14 cellular contexts compared by ENCODE assay signal in genomic region chr15:89137926-89138325, GRCh38. TPM values are rescaled to one million over a fixed set of nuclear protein-coding genes. Genes with fewer than 3 reads are reported as not detected.
DNase-seq lines count a peak whose midpoint lies in the region; ATAC-seq, FAIRE-seq and TF ChIP-seq lines count a peak whose summit lies in the region.
"Had no signal": no experiment of that assay in that cellular context is flagged by ENCODE, and none has a peak within 500 bp of the region (broad histone marks: within the 10 kb centered on the region; RNA-seq: fewer than 3 reads in every experiment).

No MANE protein-coding gene starts in this region.

- no peak overlapping the region for H3K56ac ChIP-seq in H1 (replicated peaks; ENCODE audit: insufficient read length, low read depth, low read length)

- H3K4me3 ChIP-seq in adrenal gland (no peak overlapping the region), H1 (ENCODE audit: extremely low read depth in 1 of 4, insufficient read depth in 2 of 4, low read depth in 3 of 4, low read length in 4 of 4) (no peak overlapping the region), neutrophil (ENCODE audit: low read depth in 1 of 2, low read length in 1 of 2) (no peak overlapping the region), tibial artery (no peak overlapping the region)
- H3K4me3 ChIP-seq: SK-N-MC had no signal

- no peaks in the 10 kb centered on the region for H3K9me3 ChIP-seq in adrenal gland (replicated peaks in 1 of 3)
- H3K9me3 ChIP-seq in H1 (ENCODE audit: insufficient read depth in 2 of 2, low read depth in 1 of 2, low read length in 1 of 2) = no peaks in the 10 kb centered on the region
- no peaks in the 10 kb centered on the region for H3K9me3 ChIP-seq in neutrophil
- no peaks in the 10 kb centered on the region for H3K9me3 ChIP-seq in tibial artery

- no peak overlapping the region for H3K4me2 ChIP-seq in H1 (ENCODE audit: insufficient read depth in 1 of 2, low read depth in 2 of 2, low read length in 2 of 2)

- TF ChIP-seq CTCF in adrenal gland (IDR thresholded peaks at IDR 0.05) = no peak
- TF ChIP-seq CTCF in H1 (IDR thresholded peaks at IDR 0.05; ENCODE audit: control extremely low read depth in 1 of 3, insufficient read depth in 1 of 3, low read depth in 1 of 3, low read length in 3 of 3) = no peak
- no peak for TF ChIP-seq CTCF in neutrophil (IDR thresholded peaks at IDR 0.05)
- no peak for TF ChIP-seq CTCF in tibial artery (IDR thresholded peaks at IDR 0.05)

- DNase-seq in adrenal gland (no peak), H1 (ENCODE audit: low read depth in 1 of 2, low spot score in 2 of 2) (no peak), tibial artery (peak in 1 of 2 donors; percentile 53), NCI-H2081 treated with DMSO at 0.1 percent for 48 hours (lab: John Stamatoyannopoulos, UW) (no peak)
- DNase-seq in stimulated activated CD8-positive, alpha-beta memory T cell treated with anti-CD3 and anti-CD28 coated beads, Interleukin-4, amount 100 ng/mL, for 48 hours = no peak
- DNase-seq: activated effector memory CD4-positive, alpha-beta T cell treated with Interleukin-2 at 50 U/mL for 16 hours; glutamatergic neuron; NCI-H1092; NCI-H2227 treated with DMSO at 0.1 percent for 48 hours had no signal

- H3K4me1 ChIP-seq in adrenal gland (replicated peaks in 1 of 2) (peaks cover 44 to 91% of the 10 kb centered on the region in 2 donors), H1 (replicated peaks in 1 of 4; ENCODE audit: control insufficient read depth in 3 of 4, insufficient read depth in 4 of 4, low read length in 3 of 4) (no peaks in the 10 kb centered on the region; a peak in 1 of 7 replicates), neutrophil (ENCODE audit: control insufficient read depth in 1 of 2, insufficient read depth in 1 of 2, low read depth in 1 of 2, low read length in 1 of 2) (peaks cover 82 to 99% of the 10 kb centered on the region in 2 experiments), tibial artery (peaks cover 0 to 94% (median 59%) of the 10 kb centered on the region in 4 donors)

- no peaks in the 10 kb centered on the region; the same call in 1 of the 2 replicates for H3K79me1 ChIP-seq in H1 (ENCODE audit: low read depth, low read length)

- TF ChIP-seq RAD21 in H1 (IDR thresholded peaks at IDR 0.05 in 1 of 2, conservative IDR thresholded peaks at IDR 0.05 in 1 of 2; ENCODE audit: low read depth in 2 of 2, low read length in 2 of 2) = no peak

- H2BK15ac ChIP-seq in H1 (ENCODE audit: low read length) = no peak overlapping the region

- CTCF ChIA-PET in H1 (lab: Charles Lee; ENCODE audit: partially characterized antibody) = interaction anchor here (1.1 to 5.2 kb wide), 4 partner anchors 9 to 40 kb away, joined by 3 to 41 read pairs (median 14); no protein-coding TSS in a partner anchor

- no peak overlapping the region for H3K4ac ChIP-seq in H1 (replicated peaks; ENCODE audit: insufficient read length, low read depth, low read length)

- intact Hi-C loops in adrenal gland (cut with DNase I) = no loop called here
- intact Hi-C loops in tibial artery (cut with DNase I; ENCODE audit: low total_unique reads) = no loop called here

- H2AK5ac ChIP-seq in H1 (ENCODE audit: low read depth, low read length) = no peak overlapping the region

- H2BK5ac ChIP-seq in H1 (ENCODE audit: low read depth, low read length) = no peak overlapping the region

- peak overlapping the region in 4 of 5 donors; percentile 53 to 79 (median 69) for H3K27ac ChIP-seq in adrenal gland
- no peak overlapping the region for H3K27ac ChIP-seq in H1 (ENCODE audit: low read depth, low read length)
- peak overlapping the region; percentile 96 for H3K27ac ChIP-seq in neutrophil
- H3K27ac ChIP-seq in tibial artery = peak overlapping the region; percentile 67 to 85
- H3K27ac ChIP-seq: SK-N-MC had no signal

- H2BK120ac ChIP-seq in H1 (replicated peaks; ENCODE audit: low read depth, low read length) = no peak overlapping the region

- H4K91ac ChIP-seq in H1 (replicated peaks; ENCODE audit: insufficient read length, low read length) = no peak overlapping the region

- H4K8ac ChIP-seq in H1 (ENCODE audit: extremely low read depth, insufficient read depth, low read length) = peak overlapping the region; percentile 14; the same call in 1 of the 2 replicates

- no peak overlapping the region for H3K18ac ChIP-seq in H1 (ENCODE audit: extremely low read depth, low read length)

- H4K20me1 ChIP-seq in H1 (replicated peaks in 1 of 2; ENCODE audit: control insufficient read depth in 1 of 2, insufficient read depth in 2 of 2, low read length in 2 of 2) = no peaks in the 10 kb centered on the region

- TF ChIP-seq POLR2A in adrenal gland (IDR thresholded peaks at IDR 0.05) (no peak), H1 (IDR thresholded peaks at IDR 0.05; ENCODE audit: control extremely low read depth in 1 of 2, low read depth in 2 of 2, low read length in 2 of 2) (no peak)

- no peak overlapping the region for H4K5ac ChIP-seq in H1 (ENCODE audit: insufficient read length, low read depth, low read length)

- H3K23me2 ChIP-seq in H1 (ENCODE audit: low read depth, low read length) = no peaks in the 10 kb centered on the region

- no peak for ATAC-seq in GM19455 (IDR thresholded peaks at IDR 0.05; ENCODE audit: unreplicated experiment)

- no peaks in the 10 kb centered on the region for H3K79me2 ChIP-seq in H1 (ENCODE audit: control insufficient read depth in 1 of 2, insufficient read depth in 2 of 2, low read length in 2 of 2)

- H3K36me3 ChIP-seq in adrenal gland (replicated peaks in 1 of 2) (peaks cover 0 to 5% of the 10 kb centered on the region in 2 donors), H1 (ENCODE audit: control insufficient read depth in 2 of 4, insufficient read depth in 4 of 4, low read length in 3 of 4) (no peaks in the 10 kb centered on the region), neutrophil (peaks cover 11% of the 10 kb centered on the region), tibial artery (no peaks in the 10 kb centered on the region)

- no peak for TF ChIP-seq EP300 in H1 (IDR thresholded peaks at IDR 0.05; ENCODE audit: borderline replicate concordance in 1 of 2, low read depth in 2 of 2, low read length in 2 of 2)

- no peak overlapping the region for H3K14ac ChIP-seq in H1 (ENCODE audit: insufficient read length)

- no peak overlapping the region for H3K23ac ChIP-seq in H1 (ENCODE audit: insufficient read length)

- POLR2A ChIA-PET in H1 (lab: Charles Lee; ENCODE audit: partially characterized antibody) = interaction anchor here (0.7 to 1.2 kb wide), 2 partner anchors 9 to 698 kb away, joined by 3 to 4 read pairs; no protein-coding TSS in a partner anchor

- no peak overlapping the region for H2AFZ ChIP-seq in H1 (ENCODE audit: low read length)

- no peak overlapping the region for H3K9ac ChIP-seq in H1 (replicated peaks in 1 of 4; ENCODE audit: extremely low read depth in 1 of 4, low read depth in 3 of 4, low read length in 3 of 4)

- H3K27me3 ChIP-seq in adrenal gland (no peaks in the 10 kb centered on the region), H1 (replicated peaks in 1 of 4; ENCODE audit: control insufficient read depth in 3 of 4, extremely low read depth in 1 of 4, insufficient read depth in 3 of 4, low read length in 3 of 4) (no peaks in the 10 kb centered on the region), neutrophil (no peaks in the 10 kb centered on the region), tibial artery (no peaks in the 10 kb centered on the region)

- no peak for FAIRE-seq in H1 (lab: Jason Lieb, UNC)
- FAIRE-seq: GM12892, TTC549 had no signal

- H2BK20ac ChIP-seq in H1 (ENCODE audit: low read length) = no peak overlapping the region

- no peak overlapping the region for H2BK12ac ChIP-seq in H1 (ENCODE audit: low read depth, low read length)

- 71 to 82% (median 77%) methylated on average over 3 of the region's 3 CpGs for WGBS in adrenal gland, 4 donors
- WGBS in H1 (ENCODE audit: extremely low coverage in 1 of 2, insufficient coverage in 1 of 2, insufficient read length in 1 of 2, insufficient replicate concordance in 2 of 2, low coverage in 1 of 2, low lambda C conversion rate in 2 of 2, missing lambda C conversion rate in 1 of 2), 2 experiments = 89% methylated on average over 3 of the region's 3 CpGs; no CpG with 5 or more reads in 1 of the 2 experiments

TF ChIP-seq in H1, 55 proteins besides CTCF, POLR2A, EP300 and RAD21:
- TF ChIP-seq HDAC2 (IDR thresholded peaks at IDR 0.05; ENCODE audit: borderline replicate concordance in 1 of 2, low read depth in 2 of 2, low read length in 2 of 2) (no peak), SIRT6 (IDR thresholded peaks at IDR 0.05; ENCODE audit: low read length) (no peak), MAX (IDR thresholded peaks at IDR 0.05) (no peak)

RNA-seq across cellular contexts. Expression of gene ABHD2, which starts 49.7 kb away (rescaled TPM):
- 100 to 1,000 TPM; 116 to 316 (median 173) TPM for total RNA-seq in adrenal gland
- 10 to 100 TPM in 1 of 3 donors, 1 to 10 TPM in 2; 5.6 to 71.0 (median 9.7) TPM for polyA plus RNA-seq in adrenal gland
- 23.7 and 27.6 TPM in 2 replicates for total RNA-seq in H1 (2021; fragmentation: NEBNext Ultra II Directional; extraction: Animal tissue kit (Norgen Biotek cat#: 25700))
- 9.1 and 9.7 TPM in 2 replicates for polyA plus RNA-seq in H1 (2011; rRNA removed)
- 11.2 TPM for polyA plus RNA-seq in H1 (2011; cell fraction: cytosol; rRNA removed)
- polyA plus RNA-seq in H1 (2011; cell fraction: nucleus; rRNA removed) = 16.6 TPM
- polyA plus RNA-seq in H1 (2012, experiment 1 of 2) = 9.4 to 15.8 TPM (median 15.5 TPM) in 4 replicates
- 1.7 TPM for polyA plus RNA-seq in H1 (2012, experiment 2 of 2)
- 13.6 TPM for polyA plus RNA-seq in H1 (2013, experiment 1 of 2)
- 16.3 TPM for polyA plus RNA-seq in H1 (2013, experiment 2 of 2)
- 78.4 and 110 TPM in 2 replicates for polyA minus RNA-seq in H1 (2011; rRNA and poly(A)+ RNA removed)
- 11.8 TPM for polyA minus RNA-seq in H1 (2011; cell fraction: cytosol; rRNA and poly(A)+ RNA removed)
- polyA minus RNA-seq in H1 (2011; cell fraction: nucleus; rRNA and poly(A)+ RNA removed) = 26.8 TPM
